ENCODE assay signal across 1 cellular context in genomic region chr22:42269407-42270177, GRCh38.
TF ChIP-seq lines count a peak whose summit lies in the region.

No MANE protein-coding gene starts in this region.

TF ChIP-seq in K562, 482 proteins besides CTCF, POLR2A, EP300 and RAD21 (continued from another document and continues in another):
- TF ChIP-seq, protein P1, sequence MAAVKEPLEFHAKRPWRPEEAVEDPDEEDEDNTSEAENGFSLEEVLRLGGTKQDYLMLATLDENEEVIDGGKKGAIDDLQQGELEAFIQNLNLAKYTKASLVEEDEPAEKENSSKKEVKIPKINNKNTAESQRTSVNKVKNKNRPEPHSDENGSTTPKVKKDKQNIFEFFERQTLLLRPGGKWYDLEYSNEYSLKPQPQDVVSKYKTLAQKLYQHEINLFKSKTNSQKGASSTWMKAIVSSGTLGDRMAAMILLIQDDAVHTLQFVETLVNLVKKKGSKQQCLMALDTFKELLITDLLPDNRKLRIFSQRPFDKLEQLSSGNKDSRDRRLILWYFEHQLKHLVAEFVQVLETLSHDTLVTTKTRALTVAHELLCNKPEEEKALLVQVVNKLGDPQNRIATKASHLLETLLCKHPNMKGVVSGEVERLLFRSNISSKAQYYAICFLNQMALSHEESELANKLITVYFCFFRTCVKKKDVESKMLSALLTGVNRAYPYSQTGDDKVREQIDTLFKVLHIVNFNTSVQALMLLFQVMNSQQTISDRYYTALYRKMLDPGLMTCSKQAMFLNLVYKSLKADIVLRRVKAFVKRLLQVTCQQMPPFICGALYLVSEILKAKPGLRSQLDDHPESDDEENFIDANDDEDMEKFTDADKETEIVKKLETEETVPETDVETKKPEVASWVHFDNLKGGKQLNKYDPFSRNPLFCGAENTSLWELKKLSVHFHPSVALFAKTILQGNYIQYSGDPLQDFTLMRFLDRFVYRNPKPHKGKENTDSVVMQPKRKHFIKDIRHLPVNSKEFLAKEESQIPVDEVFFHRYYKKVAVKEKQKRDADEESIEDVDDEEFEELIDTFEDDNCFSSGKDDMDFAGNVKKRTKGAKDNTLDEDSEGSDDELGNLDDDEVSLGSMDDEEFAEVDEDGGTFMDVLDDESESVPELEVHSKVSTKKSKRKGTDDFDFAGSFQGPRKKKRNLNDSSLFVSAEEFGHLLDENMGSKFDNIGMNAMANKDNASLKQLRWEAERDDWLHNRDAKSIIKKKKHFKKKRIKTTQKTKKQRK (IDR thresholded peaks at IDR 0.05; ENCODE audit: borderline replicate concordance, low read depth, low read length), result no peak
- TF ChIP-seq MAZ (CRISPR knock-in tag; conservative IDR thresholded peaks at IDR 0.05 in 1 of 2, IDR thresholded peaks at IDR 0.05 in 1 of 2) (peak in 1 of 2 experiments; percentile 14; a peak in 1 of 4 replicates), ZNF263 (CRISPR knock-in tag; IDR thresholded peaks at IDR 0.05; ENCODE audit: borderline replicate concordance) (peak; percentile 42; the same call in 1 of the 2 replicates), NFIC (IDR thresholded peaks at IDR 0.05) (no peak), ZBTB1 (CRISPR knock-in tag; IDR thresholded peaks at IDR 0.05; ENCODE audit: borderline replicate concordance, low read depth) (no peak), ZBTB9 (CRISPR knock-in tag; IDR thresholded peaks at IDR 0.05) (no peak), SMAD3 (CRISPR knock-in tag; conservative IDR thresholded peaks at IDR 0.05) (no peak), MCM2 (IDR thresholded peaks at IDR 0.05; ENCODE audit: low read depth) (no peak), CSDE1 (IDR thresholded peaks at IDR 0.05) (no peak), MCM3 (IDR thresholded peaks at IDR 0.05) (no peak), PHTF2 (CRISPR knock-in tag; IDR thresholded peaks at IDR 0.05) (no peak), SAP30 (IDR thresholded peaks at IDR 0.05; ENCODE audit: borderline replicate concordance, insufficient read depth, low read depth, low read length, poor library complexity, severe bottlenecking) (peak; percentile 71), ZNF507 (tag; conservative IDR thresholded peaks at IDR 0.05) (no peak), ELF1 (tag; IDR thresholded peaks at IDR 0.05) (no peak), RBFOX2 (IDR thresholded peaks at IDR 0.05; ENCODE audit: low read depth, low read length) (peak; percentile 71), SPI1 (IDR thresholded peaks at IDR 0.05; ENCODE audit: borderline replicate concordance, low read depth, low read length) (0 out of 2 replicates have a peak, but pooled peaks have one; percentile 13), PHF21A (IDR thresholded peaks at IDR 0.05; ENCODE audit: borderline replicate concordance, low read depth) (peak; percentile 94; the same call in 1 of the 2 replicates), CHD1 (IDR thresholded peaks at IDR 0.05; ENCODE audit: low read length) (peak; percentile 48), ZNF347 (CRISPR knock-in tag; IDR thresholded peaks at IDR 0.05; ENCODE audit: low read depth) (no peak), EZH2 (IDR thresholded peaks at IDR 0.05; ENCODE audit: borderline replicate concordance, low read depth, low read length) (no peak), MXD1 (CRISPR knock-in tag; IDR thresholded peaks at IDR 0.05; ENCODE audit: borderline replicate concordance, poor library complexity, severe bottlenecking) (no peak), CBX2 (IDR thresholded peaks at IDR 0.05; ENCODE audit: insufficient read depth, low read length, poor library complexity, severe bottlenecking) (no peak), GTF2E2 (tag; IDR thresholded peaks at IDR 0.05) (no peak), CTBP1 (IDR thresholded peaks at IDR 0.05; ENCODE audit: borderline replicate concordance) (peak; percentile 61; the same call in 1 of the 2 replicates), ZNF133 (CRISPR knock-in tag; IDR thresholded peaks at IDR 0.05) (no peak), PCBP1 (IDR thresholded peaks at IDR 0.05; ENCODE audit: low read depth, low read length, poor library complexity, severe bottlenecking) (no peak), PBX2 (CRISPR knock-in tag; IDR thresholded peaks at IDR 0.05; ENCODE audit: low read depth) (no peak), PBX2 (tag; conservative IDR thresholded peaks at IDR 0.05; ENCODE audit: low read depth) (no peak), KDM4B (IDR thresholded peaks at IDR 0.05; ENCODE audit: borderline replicate concordance in 2 of 2, low read depth in 1 of 2) (no peak), ZKSCAN3 (CRISPR knock-in tag; IDR thresholded peaks at IDR 0.05) (no peak), ELF2 (CRISPR knock-in tag; IDR thresholded peaks at IDR 0.05) (no peak), ZNF696 (CRISPR knock-in tag; conservative IDR thresholded peaks at IDR 0.05) (no peak), BRD4 (IDR thresholded peaks at IDR 0.05) (no peak), HDGF (IDR thresholded peaks at IDR 0.05) (no peak), LEF1 (IDR thresholded peaks at IDR 0.05) (no peak), POLR2G (IDR thresholded peaks at IDR 0.05; ENCODE audit: low read depth, low read length) (peak; percentile 75), CREM (IDR thresholded peaks at IDR 0.05; ENCODE audit: low read depth) (no peak), MIER1 (IDR thresholded peaks at IDR 0.05; ENCODE audit: low read depth) (no peak), KLF10 (CRISPR knock-in tag; IDR thresholded peaks at IDR 0.05) (no peak), ZNF699 (CRISPR knock-in tag; IDR thresholded peaks at IDR 0.05; ENCODE audit: insufficient replicate concordance) (no peak), ATF3 (IDR thresholded peaks at IDR 0.05) (no peak), ATF3 (CRISPR knock-in tag; conservative IDR thresholded peaks at IDR 0.05) (no peak), YY1 (IDR thresholded peaks at IDR 0.05; ENCODE audit: borderline replicate concordance in 1 of 3, control insufficient read depth in 1 of 3, extremely low read depth in 1 of 3, insufficient read depth in 3 of 3, insufficient read length in 1 of 3, insufficient replicate concordance in 2 of 3, low read depth in 1 of 3, low read length in 2 of 3) (peak in 1 of 3 experiments; percentile 31), ZNF583 (CRISPR knock-in tag; IDR thresholded peaks at IDR 0.05) (no peak), ZNF408 (CRISPR knock-in tag; IDR thresholded peaks at IDR 0.05; ENCODE audit: low read depth) (no peak)
- TF ChIP-seq, protein P2, sequence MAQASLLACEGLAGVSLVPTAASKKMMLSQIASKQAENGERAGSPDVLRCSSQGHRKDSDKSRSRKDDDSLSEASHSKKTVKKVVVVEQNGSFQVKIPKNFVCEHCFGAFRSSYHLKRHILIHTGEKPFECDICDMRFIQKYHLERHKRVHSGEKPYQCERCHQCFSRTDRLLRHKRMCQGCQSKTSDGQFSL (CRISPR knock-in tag; IDR thresholded peaks at IDR 0.05), result no peak
- TF ChIP-seq, protein P2 (tag; IDR thresholded peaks at IDR 0.05), result no peak
- TF ChIP-seq, protein P3, sequence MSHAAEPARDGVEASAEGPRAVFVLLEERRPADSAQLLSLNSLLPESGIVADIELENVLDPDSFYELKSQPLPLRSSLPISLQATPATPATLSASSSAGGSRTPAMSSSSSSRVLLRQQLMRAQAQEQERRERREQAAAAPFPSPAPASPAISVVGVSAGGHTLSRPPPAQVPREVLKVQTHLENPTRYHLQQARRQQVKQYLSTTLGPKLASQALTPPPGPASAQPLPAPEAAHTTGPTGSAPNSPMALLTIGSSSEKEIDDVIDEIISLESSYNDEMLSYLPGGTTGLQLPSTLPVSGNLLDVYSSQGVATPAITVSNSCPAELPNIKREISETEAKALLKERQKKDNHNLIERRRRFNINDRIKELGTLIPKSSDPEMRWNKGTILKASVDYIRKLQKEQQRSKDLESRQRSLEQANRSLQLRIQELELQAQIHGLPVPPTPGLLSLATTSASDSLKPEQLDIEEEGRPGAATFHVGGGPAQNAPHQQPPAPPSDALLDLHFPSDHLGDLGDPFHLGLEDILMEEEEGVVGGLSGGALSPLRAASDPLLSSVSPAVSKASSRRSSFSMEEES (CRISPR knock-in tag; IDR thresholded peaks at IDR 0.05), result no peak
- TF ChIP-seq, protein P4, sequence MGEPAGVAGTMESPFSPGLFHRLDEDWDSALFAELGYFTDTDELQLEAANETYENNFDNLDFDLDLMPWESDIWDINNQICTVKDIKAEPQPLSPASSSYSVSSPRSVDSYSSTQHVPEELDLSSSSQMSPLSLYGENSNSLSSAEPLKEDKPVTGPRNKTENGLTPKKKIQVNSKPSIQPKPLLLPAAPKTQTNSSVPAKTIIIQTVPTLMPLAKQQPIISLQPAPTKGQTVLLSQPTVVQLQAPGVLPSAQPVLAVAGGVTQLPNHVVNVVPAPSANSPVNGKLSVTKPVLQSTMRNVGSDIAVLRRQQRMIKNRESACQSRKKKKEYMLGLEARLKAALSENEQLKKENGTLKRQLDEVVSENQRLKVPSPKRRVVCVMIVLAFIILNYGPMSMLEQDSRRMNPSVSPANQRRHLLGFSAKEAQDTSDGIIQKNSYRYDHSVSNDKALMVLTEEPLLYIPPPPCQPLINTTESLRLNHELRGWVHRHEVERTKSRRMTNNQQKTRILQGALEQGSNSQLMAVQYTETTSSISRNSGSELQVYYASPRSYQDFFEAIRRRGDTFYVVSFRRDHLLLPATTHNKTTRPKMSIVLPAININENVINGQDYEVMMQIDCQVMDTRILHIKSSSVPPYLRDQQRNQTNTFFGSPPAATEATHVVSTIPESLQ (CRISPR knock-in tag; IDR thresholded peaks at IDR 0.05), result no peak
- TF ChIP-seq, protein P5, sequence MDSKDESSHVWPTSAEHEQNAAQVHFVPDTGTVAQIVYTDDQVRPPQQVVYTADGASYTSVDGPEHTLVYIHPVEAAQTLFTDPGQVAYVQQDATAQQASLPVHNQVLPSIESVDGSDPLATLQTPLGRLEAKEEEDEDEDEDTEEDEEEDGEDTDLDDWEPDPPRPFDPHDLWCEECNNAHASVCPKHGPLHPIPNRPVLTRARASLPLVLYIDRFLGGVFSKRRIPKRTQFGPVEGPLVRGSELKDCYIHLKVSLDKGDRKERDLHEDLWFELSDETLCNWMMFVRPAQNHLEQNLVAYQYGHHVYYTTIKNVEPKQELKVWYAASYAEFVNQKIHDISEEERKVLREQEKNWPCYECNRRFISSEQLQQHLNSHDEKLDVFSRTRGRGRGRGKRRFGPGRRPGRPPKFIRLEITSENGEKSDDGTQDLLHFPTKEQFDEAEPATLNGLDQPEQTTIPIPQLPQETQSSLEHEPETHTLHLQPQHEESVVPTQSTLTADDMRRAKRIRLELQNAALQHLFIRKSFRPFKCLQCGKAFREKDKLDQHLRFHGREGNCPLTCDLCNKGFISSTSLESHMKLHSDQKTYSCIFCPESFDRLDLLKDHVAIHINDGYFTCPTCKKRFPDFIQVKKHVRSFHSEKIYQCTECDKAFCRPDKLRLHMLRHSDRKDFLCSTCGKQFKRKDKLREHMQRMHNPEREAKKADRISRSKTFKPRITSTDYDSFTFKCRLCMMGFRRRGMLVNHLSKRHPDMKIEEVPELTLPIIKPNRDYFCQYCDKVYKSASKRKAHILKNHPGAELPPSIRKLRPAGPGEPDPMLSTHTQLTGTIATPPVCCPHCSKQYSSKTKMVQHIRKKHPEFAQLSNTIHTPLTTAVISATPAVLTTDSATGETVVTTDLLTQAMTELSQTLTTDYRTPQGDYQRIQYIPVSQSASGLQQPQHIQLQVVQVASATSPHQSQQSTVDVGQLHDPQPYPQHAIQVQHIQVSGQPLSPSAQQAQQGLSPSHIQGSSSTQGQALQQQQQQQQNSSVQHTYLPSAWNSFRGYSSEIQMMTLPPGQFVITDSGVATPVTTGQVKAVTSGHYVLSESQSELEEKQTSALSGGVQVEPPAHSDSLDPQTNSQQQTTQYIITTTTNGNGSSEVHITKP (IDR thresholded peaks at IDR 0.05; ENCODE audit: partially characterized antibody), result no peak
